Comparison of ENCODE assay signal across 8 cellular contexts in the genomic region with DNA sequence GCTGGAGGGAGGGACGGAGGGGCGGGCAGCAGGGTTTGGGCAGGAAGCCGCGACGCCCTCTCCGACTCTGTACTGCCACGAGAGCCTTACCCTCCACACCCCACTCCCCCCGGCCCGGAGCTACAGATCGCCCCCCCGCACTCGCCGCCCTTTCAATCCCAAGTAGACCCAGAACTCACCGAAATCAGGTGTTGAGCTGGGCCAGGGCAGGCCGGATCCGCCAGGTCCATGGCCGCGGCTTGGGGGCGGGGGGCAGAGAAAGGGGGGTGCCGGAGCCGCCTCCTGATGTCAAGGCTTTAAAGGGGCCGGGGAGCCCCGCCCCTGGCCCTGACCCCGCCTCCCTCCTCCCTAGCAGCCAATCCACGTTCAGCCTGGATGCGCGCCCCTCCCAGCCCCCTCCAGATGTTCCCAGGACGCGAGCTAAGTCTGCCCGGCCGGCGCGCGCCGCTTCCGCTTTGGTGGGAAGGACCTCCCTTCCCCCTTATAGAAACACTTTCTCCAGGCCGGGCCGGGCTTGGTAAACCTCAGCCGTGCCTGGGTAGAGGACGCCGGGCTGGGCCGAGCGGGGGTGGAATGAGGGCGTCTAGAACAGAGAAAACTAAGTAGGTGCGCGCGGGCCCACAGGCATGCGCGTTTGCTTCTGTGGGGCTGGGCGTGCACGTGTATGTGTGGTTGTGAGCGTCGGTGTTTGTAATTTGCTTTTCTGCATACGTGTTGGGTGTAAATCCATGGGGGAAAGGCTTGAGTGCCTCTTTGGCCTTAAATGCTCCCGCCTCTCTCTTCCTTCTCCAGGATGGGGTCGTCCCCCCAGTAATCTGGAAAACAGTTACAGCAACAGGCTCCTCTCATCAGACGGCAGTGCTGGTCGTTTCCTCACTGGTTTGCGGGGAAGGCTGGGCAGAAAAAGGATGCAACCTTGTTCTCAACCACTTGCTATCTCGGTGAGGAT. TPM values are rescaled to one million over a fixed set of nuclear protein-coding genes. Genes with fewer than 3 reads are reported as not detected.
DNase-seq lines count a peak whose midpoint lies in the region; TF ChIP-seq lines count a peak whose summit lies in the region.

A gene with protein sequence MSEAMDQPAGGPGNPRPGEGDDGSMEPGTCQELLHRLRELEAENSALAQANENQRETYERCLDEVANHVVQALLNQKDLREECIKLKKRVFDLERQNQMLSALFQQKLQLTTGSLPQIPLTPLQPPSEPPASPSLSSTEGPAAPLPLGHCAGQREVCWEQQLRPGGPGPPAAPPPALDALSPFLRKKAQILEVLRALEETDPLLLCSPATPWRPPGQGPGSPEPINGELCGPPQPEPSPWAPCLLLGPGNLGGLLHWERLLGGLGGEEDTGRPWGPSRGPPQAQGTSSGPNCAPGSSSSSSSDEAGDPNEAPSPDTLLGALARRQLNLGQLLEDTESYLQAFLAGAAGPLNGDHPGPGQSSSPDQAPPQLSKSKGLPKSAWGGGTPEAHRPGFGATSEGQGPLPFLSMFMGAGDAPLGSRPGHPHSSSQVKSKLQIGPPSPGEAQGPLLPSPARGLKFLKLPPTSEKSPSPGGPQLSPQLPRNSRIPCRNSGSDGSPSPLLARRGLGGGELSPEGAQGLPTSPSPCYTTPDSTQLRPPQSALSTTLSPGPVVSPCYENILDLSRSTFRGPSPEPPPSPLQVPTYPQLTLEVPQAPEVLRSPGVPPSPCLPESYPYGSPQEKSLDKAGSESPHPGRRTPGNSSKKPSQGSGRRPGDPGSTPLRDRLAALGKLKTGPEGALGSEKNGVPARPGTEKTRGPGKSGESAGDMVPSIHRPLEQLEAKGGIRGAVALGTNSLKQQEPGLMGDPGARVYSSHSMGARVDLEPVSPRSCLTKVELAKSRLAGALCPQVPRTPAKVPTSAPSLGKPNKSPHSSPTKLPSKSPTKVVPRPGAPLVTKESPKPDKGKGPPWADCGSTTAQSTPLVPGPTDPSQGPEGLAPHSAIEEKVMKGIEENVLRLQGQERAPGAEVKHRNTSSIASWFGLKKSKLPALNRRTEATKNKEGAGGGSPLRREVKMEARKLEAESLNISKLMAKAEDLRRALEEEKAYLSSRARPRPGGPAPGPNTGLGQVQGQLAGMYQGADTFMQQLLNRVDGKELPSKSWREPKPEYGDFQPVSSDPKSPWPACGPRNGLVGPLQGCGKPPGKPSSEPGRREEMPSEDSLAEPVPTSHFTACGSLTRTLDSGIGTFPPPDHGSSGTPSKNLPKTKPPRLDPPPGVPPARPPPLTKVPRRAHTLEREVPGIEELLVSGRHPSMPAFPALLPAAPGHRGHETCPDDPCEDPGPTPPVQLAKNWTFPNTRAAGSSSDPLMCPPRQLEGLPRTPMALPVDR (N-terminal part only) (minus strand): TSS at position 271 of the 949 bp plus-strand sequence. CDS start 24,369 bp downstream, outside the sequence.

- H3K27me3 Mint-ChIP-seq in activated naive CD4-positive, alpha-beta T cell treated with anti-CD3 and anti-CD28 coated beads, Interleukin-2, amount 50 U/mL, for 24 hours: no peaks in the 10 kb centered on the region

- no peak for TF ChIP-seq CTCF in HFF-Myc (IDR thresholded peaks at IDR 0.05; ENCODE audit: low read depth, low read length, missing control alignments)
- no peak for TF ChIP-seq CTCF in NB4 (IDR thresholded peaks at IDR 0.05; ENCODE audit: low read depth, low read length)
- no peak for TF ChIP-seq CTCF in suprapubic skin (IDR thresholded peaks at IDR 0.05)

- no peaks in the 10 kb centered on the region for H3K9me3 ChIP-seq in suprapubic skin

- H3K4me1 Mint-ChIP-seq in activated naive CD4-positive, alpha-beta T cell treated with anti-CD3 and anti-CD28 coated beads, Interleukin-2, amount 50 U/mL, for 24 hours: peaks cover 35% of the 10 kb centered on the region

- DNase-seq in GM03348 (ENCODE audit: low spot score) (peak; percentile 99), HFF-Myc (ENCODE audit: extremely low read depth, low read depth) (peak; percentile 84), NB4 (ENCODE audit: low read depth) (peak; percentile 100), SK-N-DZ (ENCODE audit: low spot score) (peak; percentile 92), germinal center (ENCODE audit: low spot score) (peak; percentile 99), occipital lobe (lab: John Stamatoyannopoulos, UW) (peak; percentile 91), suprapubic skin (ENCODE audit: low spot score in 2 of 2) (peak; percentile 97 to 98)

- peak within 1 kb of the TSS; percentile 63 for H3K4me3 ChIP-seq in HFF-Myc (replicated peaks; ENCODE audit: low read depth, low read length)
- H3K4me3 ChIP-seq in NB4 (ENCODE audit: low read depth, low read length): peak within 1 kb of the TSS; percentile 66
- peak within 1 kb of the TSS; percentile 95 for H3K4me3 ChIP-seq in suprapubic skin

- peak within 1 kb of the TSS; percentile 98 for H3K27ac Mint-ChIP-seq in activated naive CD4-positive, alpha-beta T cell treated with anti-CD3 and anti-CD28 coated beads, Interleukin-2, amount 50 U/mL, for 24 hours

- peak within 1 kb of the TSS; percentile 96 for H3K4me3 Mint-ChIP-seq in activated naive CD4-positive, alpha-beta T cell treated with anti-CD3 and anti-CD28 coated beads, Interleukin-2, amount 50 U/mL, for 24 hours

- H3K4me1 ChIP-seq in suprapubic skin: peaks cover 52% of the 10 kb centered on the region

- 1% methylated on average over 23 of the region's 60 CpGs for WGBS in suprapubic skin

- no peaks in the 10 kb centered on the region for H3K9me3 Mint-ChIP-seq in activated naive CD4-positive, alpha-beta T cell treated with anti-CD3 and anti-CD28 coated beads, Interleukin-2, amount 50 U/mL, for 24 hours

- TF ChIP-seq POLR2A in NB4 (IDR thresholded peaks at IDR 0.05; ENCODE audit: extremely low read depth, insufficient read length) (peak; percentile 54), suprapubic skin (IDR thresholded peaks at IDR 0.05) (peak in 1 of 2 donors; percentile 50)

- no peak for TF ChIP-seq EP300 in suprapubic skin (IDR thresholded peaks at IDR 0.05)

- no peaks in the 10 kb centered on the region for H3K36me3 Mint-ChIP-seq in activated naive CD4-positive, alpha-beta T cell treated with anti-CD3 and anti-CD28 coated beads, Interleukin-2, amount 50 U/mL, for 24 hours

- no peaks in the 10 kb centered on the region for H3K36me3 ChIP-seq in suprapubic skin

- H3K27me3 ChIP-seq in suprapubic skin: no peaks in the 10 kb centered on the region

- peak within 1 kb of the TSS; percentile 89 for H3K27ac ChIP-seq in suprapubic skin

RNA-seq across cellular contexts. Expression of the gene that starts here (rescaled TPM):
- polyA plus RNA-seq in SK-N-DZ (2014; cell fraction: cytosol; rRNA removed): 10.8 and 11.1 TPM in 2 replicates
- 15.1 and 16.3 TPM in 2 replicates for polyA plus RNA-seq in SK-N-DZ (2014; cell fraction: nucleus; rRNA removed)
- 10.3 TPM for total RNA-seq in occipital lobe
- total RNA-seq in suprapubic skin: 10 to 100 TPM in 1 of 4 donors, 1 to 10 TPM in 3; 8.2 to 12.2 (median 8.8) TPM

Comparison
In these comparisons a context has a peak if more than half of its experiments do, and no peak if none do; other contexts are left out.
1. Peak in every context shown above with its lines: DNase-seq, H3K4me3 ChIP-seq and H3K27ac ChIP-seq.